ENCODE assay signal across 8 cellular contexts in the genomic region with DNA sequence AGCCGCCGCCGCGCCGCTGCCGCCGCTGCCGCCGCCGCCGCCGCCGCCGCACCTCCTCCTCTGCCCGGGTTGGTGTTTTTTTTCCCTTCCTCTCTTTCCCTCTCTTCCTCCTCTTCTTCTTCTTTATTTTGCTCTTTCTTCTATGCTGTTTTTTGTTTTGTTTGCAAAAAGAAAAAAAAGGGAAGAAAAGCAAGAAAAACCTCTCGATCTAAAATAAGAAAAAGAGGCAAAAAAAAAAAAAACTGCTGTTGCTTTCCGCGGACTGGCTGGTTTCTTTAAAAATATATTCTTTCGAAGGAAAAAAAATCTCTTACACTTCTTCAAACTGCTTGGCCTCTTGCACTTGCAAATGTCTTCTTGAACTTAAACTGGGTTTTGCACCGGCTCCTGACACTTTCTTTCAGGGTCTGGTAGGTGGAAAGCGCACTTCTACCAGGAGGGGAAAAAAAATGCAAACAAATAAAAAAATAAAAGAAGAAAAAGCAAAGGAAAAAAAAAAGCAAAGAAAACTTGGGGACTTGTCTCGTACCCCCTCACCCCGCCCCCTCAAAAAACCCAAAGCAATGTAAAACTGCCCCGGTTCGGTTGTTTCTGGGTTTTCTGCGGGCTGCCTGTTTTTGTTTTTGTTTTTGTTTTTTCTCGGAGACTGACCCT. TPM values are rescaled to one million over a fixed set of nuclear protein-coding genes. Genes with fewer than 3 reads are reported as not detected.
DNase-seq lines count a peak whose midpoint lies in the region; ATAC-seq, FAIRE-seq and TF ChIP-seq lines count a peak whose summit lies in the region.

No MANE protein-coding gene starts in this region.

- H3K27me3 ChIP-seq in esophagus (ENCODE audit: control insufficient read depth in 1 of 2, insufficient read depth in 2 of 2, low read length in 2 of 2) (no peaks in the 10 kb centered on the region), PC-9 (ENCODE audit: insufficient read depth, low read depth) (peaks cover 3% of the 10 kb centered on the region; the same call in 1 of the 2 replicates)

- POLR2A ChIA-PET in PC-9 (lab: Charles Lee; ENCODE audit: unreplicated experiment), result no interaction called here

- H3K9ac ChIP-seq in ES-I3 (ENCODE audit: low read depth, low read length), result peak overlapping the region; percentile 62

- H3K9me2 ChIP-seq in PC-9 (ENCODE audit: insufficient read depth), result no peaks in the 10 kb centered on the region

- DNase-seq in OCI-M1 (lab: John Stamatoyannopoulos, UW) (peak; percentile 23), progenitor cell of endocrine pancreas (ENCODE audit: low spot score, unreplicated experiment) (no peak), GM19239 (ENCODE audit: insufficient read length, low spot score) (no peak), PC-9 (no peak), NK-92 (lab: John Stamatoyannopoulos, UW; ENCODE audit: unreplicated experiment) (no peak)

- FAIRE-seq in GM19239 (lab: Jason Lieb, UNC), result no peak

- no peaks in the 10 kb centered on the region for H3K79me2 ChIP-seq in PC-9 (ENCODE audit: low read depth)

- peaks cover 7% of the 10 kb centered on the region for H3K4me1 ChIP-seq in ES-I3 (ENCODE audit: insufficient read depth, low read length)
- peaks cover 0 to 4% of the 10 kb centered on the region in 2 donors for H3K4me1 ChIP-seq in esophagus (ENCODE audit: control insufficient read depth in 2 of 2, insufficient read depth in 2 of 2, low read length in 1 of 2)
- no peaks in the 10 kb centered on the region for H3K4me1 ChIP-seq in PC-9 (replicated peaks; ENCODE audit: insufficient read depth)

- H3K36me3 ChIP-seq in ES-I3 (ENCODE audit: insufficient read depth, low read length) (no peaks in the 10 kb centered on the region), esophagus (ENCODE audit: control insufficient read depth in 2 of 2, insufficient read depth in 2 of 2, low read length in 1 of 2) (no peaks in the 10 kb centered on the region), PC-9 (ENCODE audit: low read depth) (no peaks in the 10 kb centered on the region)

- no peaks in the 10 kb centered on the region for H3K36me3 Mint-ChIP-seq in progenitor cell of endocrine pancreas (ENCODE audit: insufficient read depth)

- H2AFZ ChIP-seq in PC-9, result no peak overlapping the region

- no peaks in the 10 kb centered on the region for H3F3A ChIP-seq in PC-9 (ENCODE audit: insufficient read depth, low read depth)

- WGBS in esophagus, 2 donors, result 1 to 3% methylated on average over 24 to 27 of the region's 27 CpGs

- peak overlapping the region; percentile 89 to 94 for H3K27ac ChIP-seq in esophagus (ENCODE audit: low read depth in 2 of 2, low read length in 1 of 2)
- no peak overlapping the region for H3K27ac ChIP-seq in PC-9

- H3K4me3 ChIP-seq in esophagus (ENCODE audit: low read depth in 1 of 2, low read length in 2 of 2), result peak overlapping the region; percentile 73 to 84
- H3K4me3 ChIP-seq in PC-9, result no peak overlapping the region

- H3K4me3 Mint-ChIP-seq in progenitor cell of endocrine pancreas (ENCODE audit: low read depth), result peak overlapping the region; percentile 72

- no peak for ATAC-seq in GM21619 (IDR thresholded peaks at IDR 0.05; ENCODE audit: unreplicated experiment)

- H3K27ac Mint-ChIP-seq in progenitor cell of endocrine pancreas, result no peak overlapping the region

- peaks cover 75% of the 10 kb centered on the region for H3K27me3 Mint-ChIP-seq in progenitor cell of endocrine pancreas

- no peaks in the 10 kb centered on the region for H4K20me1 ChIP-seq in PC-9 (ENCODE audit: insufficient read depth)

- peaks cover 34% of the 10 kb centered on the region for H3K4me1 Mint-ChIP-seq in progenitor cell of endocrine pancreas (ENCODE audit: low read depth)

- CTCF ChIA-PET in PC-9 (lab: Charles Lee), result no interaction called here

- H3K9me3 ChIP-seq in ES-I3 (ENCODE audit: control insufficient read depth, insufficient read depth, low read length) (no peaks in the 10 kb centered on the region), esophagus (ENCODE audit: control insufficient read depth in 2 of 2, insufficient read depth in 1 of 2, low read depth in 1 of 2, low read length in 1 of 2) (no peaks in the 10 kb centered on the region), PC-9 (ENCODE audit: insufficient read depth, low read depth) (no peaks in the 10 kb centered on the region)

- no TSS peak for BruUV-seq in PC-9 (replicated peaks; lab: Mats Ljungman, UMichigan)

- intact Hi-C loops in PC-9 (cut with micrococcal nuclease; ENCODE audit: unreplicated experiment), result no loop called here

- no peak overlapping the region for H3K4me2 ChIP-seq in PC-9

- no peaks in the 10 kb centered on the region for H3K9me3 Mint-ChIP-seq in progenitor cell of endocrine pancreas (ENCODE audit: low read depth)

- TF ChIP-seq CTCF in progenitor cell of endocrine pancreas (IDR thresholded peaks at IDR 0.05; ENCODE audit: unreplicated experiment) (no peak), PC-9 (conservative IDR thresholded peaks at IDR 0.05) (no peak)

RNA-seq across cellular contexts. Expression of gene BCL11B, which starts 0.6 kb away (rescaled TPM):
- polyA plus RNA-seq in esophagus, result 1 to 10 TPM; 1.7 to 2.2 TPM
- 2.3 and 2.9 TPM in 2 replicates for total RNA-seq in progenitor cell of endocrine pancreas
- total RNA-seq in PC-9 (2021), result not detected in 2 replicates
